In the genomic region with DNA sequence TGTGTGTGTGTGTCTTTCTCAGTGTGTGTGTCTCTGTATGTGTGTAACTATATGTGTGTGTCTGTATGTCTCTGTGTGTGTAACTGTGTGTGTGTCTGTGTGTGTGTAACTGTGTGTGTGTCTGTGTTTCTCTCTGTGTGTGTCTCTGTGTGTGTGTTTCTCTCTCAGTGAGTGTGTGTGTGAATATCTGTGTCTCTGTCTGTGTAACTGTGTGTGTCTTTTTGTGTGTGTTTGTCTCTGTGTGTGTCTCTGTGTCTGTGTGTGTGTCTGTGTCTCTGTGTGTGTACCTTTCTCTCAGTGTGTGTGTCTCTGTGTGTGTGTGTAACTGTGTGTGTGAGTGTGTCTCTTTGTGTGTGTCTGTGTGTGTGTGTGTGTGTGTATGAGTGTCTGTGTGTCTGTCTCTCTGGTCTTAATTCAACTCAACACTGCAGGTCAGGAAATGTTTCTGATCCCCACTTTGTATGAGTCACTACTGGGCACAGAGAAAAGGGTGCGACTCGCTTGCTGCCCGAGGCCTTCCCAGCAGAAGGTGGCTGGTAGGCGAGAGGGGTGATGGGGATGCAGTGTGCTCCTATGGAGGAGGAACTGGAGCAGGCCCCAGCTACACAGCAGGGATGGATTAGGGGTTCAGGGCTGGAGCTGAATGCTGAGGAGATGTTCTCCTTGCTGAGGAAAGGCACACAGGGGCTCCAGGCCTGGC, we compare ENCODE assay signal across 1 cellular context.
TF ChIP-seq lines count a peak whose summit lies in the region.

No MANE protein-coding gene starts in this region.

TF ChIP-seq in HepG2, 621 proteins besides CTCF, POLR2A, EP300 and RAD21:
- TF ChIP-seq PRDM4 (CRISPR knock-in tag; IDR thresholded peaks at IDR 0.05; ENCODE audit: borderline replicate concordance) (no peak), PHB2 (IDR thresholded peaks at IDR 0.05; ENCODE audit: partially characterized antibody) (no peak), ZNF710 (CRISPR knock-in tag; IDR thresholded peaks at IDR 0.05; ENCODE audit: borderline replicate concordance) (no peak), FOXP1 (IDR thresholded peaks at IDR 0.05) (0 out of 2 replicates have a peak, but pooled peaks have one; percentile 34), FOXP1 (CRISPR knock-in tag; IDR thresholded peaks at IDR 0.05) (no peak), CREM (IDR thresholded peaks at IDR 0.05) (no peak), CREM (CRISPR knock-in tag; IDR thresholded peaks at IDR 0.05) (no peak), IKZF1 (IDR thresholded peaks at IDR 0.05) (0 out of 2 replicates have a peak, but pooled peaks have one; percentile 62)
- TF ChIP-seq, protein P1, sequence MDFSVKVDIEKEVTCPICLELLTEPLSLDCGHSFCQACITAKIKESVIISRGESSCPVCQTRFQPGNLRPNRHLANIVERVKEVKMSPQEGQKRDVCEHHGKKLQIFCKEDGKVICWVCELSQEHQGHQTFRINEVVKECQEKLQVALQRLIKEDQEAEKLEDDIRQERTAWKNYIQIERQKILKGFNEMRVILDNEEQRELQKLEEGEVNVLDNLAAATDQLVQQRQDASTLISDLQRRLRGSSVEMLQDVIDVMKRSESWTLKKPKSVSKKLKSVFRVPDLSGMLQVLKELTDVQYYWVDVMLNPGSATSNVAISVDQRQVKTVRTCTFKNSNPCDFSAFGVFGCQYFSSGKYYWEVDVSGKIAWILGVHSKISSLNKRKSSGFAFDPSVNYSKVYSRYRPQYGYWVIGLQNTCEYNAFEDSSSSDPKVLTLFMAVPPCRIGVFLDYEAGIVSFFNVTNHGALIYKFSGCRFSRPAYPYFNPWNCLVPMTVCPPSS (IDR thresholded peaks at IDR 0.05) = 0 out of 2 replicates have a peak, but pooled peaks have one; percentile 61
